In the genomic region with DNA sequence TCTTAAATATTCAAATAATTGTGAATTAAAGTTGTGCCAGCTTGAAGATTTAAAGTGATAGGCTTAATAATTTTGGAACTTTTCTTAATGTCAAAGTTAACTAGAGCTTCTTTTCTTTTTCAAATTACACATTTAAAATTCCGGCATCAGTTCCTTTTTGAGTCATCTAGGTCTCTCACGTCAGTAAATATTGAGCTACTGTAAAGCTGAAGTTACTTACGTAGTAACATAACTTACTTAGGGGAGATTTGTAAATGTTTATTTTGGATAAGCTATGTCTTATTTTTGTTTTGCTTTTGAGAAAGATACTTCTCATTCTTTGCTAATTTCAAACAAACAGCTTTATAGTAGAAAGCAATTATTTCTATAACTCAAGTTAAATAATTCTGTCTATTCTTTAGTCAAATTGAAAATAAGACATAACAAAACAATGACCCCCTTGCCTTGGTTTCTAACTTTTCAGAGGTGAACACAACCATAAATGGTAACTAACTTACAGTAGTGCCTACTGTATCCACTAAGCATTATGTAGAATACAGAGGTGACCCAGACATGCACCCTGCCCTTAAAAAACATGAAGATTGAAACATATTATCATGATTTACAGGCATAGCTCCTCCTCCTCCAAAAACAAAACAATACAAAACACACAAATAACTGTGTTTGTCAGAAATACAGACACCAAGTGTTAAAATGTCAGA, we compare ENCODE assay signal across 21 cellular contexts. TPM values are rescaled to one million over a fixed set of nuclear protein-coding genes. Genes with fewer than 3 reads are reported as not detected.
DNase-seq lines count a peak whose midpoint lies in the region; ATAC-seq, FAIRE-seq and TF ChIP-seq lines count a peak whose summit lies in the region.
"Had no signal": no experiment of that assay in that cellular context is flagged by ENCODE, and none has a peak within 500 bp of the region (broad histone marks: within the 10 kb centered on the region; RNA-seq: fewer than 3 reads in every experiment).

No MANE protein-coding gene starts in this region.

- peak in 1 of 2 experiments; percentile 59; a peak in 2 of 6 replicates for ATAC-seq in A549
- ATAC-seq in GM18517 (IDR thresholded peaks at IDR 0.05; ENCODE audit: unreplicated experiment): peak; percentile 59
- peak; percentile 51 for ATAC-seq in GM21619 (IDR thresholded peaks at IDR 0.05; ENCODE audit: unreplicated experiment)
- peak; percentile 67 for ATAC-seq in HG03432 (IDR thresholded peaks at IDR 0.05; ENCODE audit: unreplicated experiment)

- no peak for TF ChIP-seq RAD21 in A549 (conservative IDR thresholded peaks at IDR 0.05 in 1 of 2, IDR thresholded peaks at IDR 0.05 in 1 of 2)

- DNase-seq in A549 (ENCODE audit: low read depth in 1 of 2, low spot score in 1 of 2) (peak in 1 of 2 experiments; percentile 46), foreskin melanocyte (no peak), NCI-H226 (no peak), ACHN (no peak)
- DNase-seq in stimulated activated CD4-positive, alpha-beta T cell treated with anti-CD3 and anti-CD28 coated beads, Interleukin-15, amount 100 ng/mL, for 24 hours: no peak
- DNase-seq: activated CD4-positive, alpha-beta memory T cell treated with anti-CD3 and anti-CD28 coated beads, Interleukin-2, amount 10 ng/mL, durations not matched to agents 7 days and 5 days; activated gamma-delta T cell; aorta; EL; KG1; NCI-H1417; NCI-H510A; SK-N-SH; stimulated activated CD8-positive, alpha-beta memory T cell treated with anti-CD3 and anti-CD28 coated beads, Interleukin-4, amount 100 ng/mL, for 48 hours had no signal

- H3K4me2 ChIP-seq in A549: peak overlapping the region; percentile 4; the same call in 1 of the 3 replicates
- H3K4me2 ChIP-seq: neural progenitor cell, SK-N-SH had no signal

- TF ChIP-seq CTCF in A549 (IDR thresholded peaks at IDR 0.05): no peak

- FAIRE-seq in A549 (lab: Jason Lieb, UNC): no peak
- FAIRE-seq: islet of Langerhans had no signal

- no peak for TF ChIP-seq POLR2A in A549 (IDR thresholded peaks at IDR 0.05; ENCODE audit: low read length)

- TF ChIP-seq EP300 in A549 (IDR thresholded peaks at IDR 0.05): peak in 1 of 2 experiments; percentile 26; a peak in 1 of 5 replicates

- CTCF ChIA-PET in A549 (lab: Yijun Ruan, JAX): interaction anchor here (0.7 to 0.9 kb wide), 2 partner anchors 30 to 109 kb away, joined by 3 to 4 read pairs; partner anchors contain the start of gene PDCD1LG2

- in situ Hi-C loops in ACHN (cut with HindIII; ENCODE audit: low pct_ligation_motif_present, low pct_unique_long_range_greater_than_20kb, low sequenced_read_pairs): no loop called here

- H3K27ac ChIP-seq in A549: peak overlapping the region in 1 of 2 experiments; percentile 33; a peak in 1 of 6 replicates
- H3K27ac ChIP-seq: epithelial cell of prostate, neural progenitor cell, right atrium auricular region had no signal

- peaks cover 8% of the 10 kb centered on the region; the same call in 1 of the 3 replicates for H3K4me1 ChIP-seq in A549
- H3K4me1 ChIP-seq: neural progenitor cell, right atrium auricular region had no signal

- no peaks in the 10 kb centered on the region for H3K9me3 ChIP-seq in A549
- H3K9me3 ChIP-seq: right atrium auricular region, SK-N-SH had no signal

- 45% methylated on average over 3 of the region's 3 CpGs for WGBS in A549 (ENCODE audit: missing lambda C conversion rate)

- no peak overlapping the region for H3K4me3 ChIP-seq in A549
- H3K4me3 ChIP-seq: neural progenitor cell, right atrium auricular region had no signal

- POLR2A ChIA-PET in A549 (lab: Yijun Ruan, JAX): no interaction called here

TF ChIP-seq in A549, 52 proteins besides CTCF, POLR2A, EP300 and RAD21:
- TF ChIP-seq, protein P1, sequence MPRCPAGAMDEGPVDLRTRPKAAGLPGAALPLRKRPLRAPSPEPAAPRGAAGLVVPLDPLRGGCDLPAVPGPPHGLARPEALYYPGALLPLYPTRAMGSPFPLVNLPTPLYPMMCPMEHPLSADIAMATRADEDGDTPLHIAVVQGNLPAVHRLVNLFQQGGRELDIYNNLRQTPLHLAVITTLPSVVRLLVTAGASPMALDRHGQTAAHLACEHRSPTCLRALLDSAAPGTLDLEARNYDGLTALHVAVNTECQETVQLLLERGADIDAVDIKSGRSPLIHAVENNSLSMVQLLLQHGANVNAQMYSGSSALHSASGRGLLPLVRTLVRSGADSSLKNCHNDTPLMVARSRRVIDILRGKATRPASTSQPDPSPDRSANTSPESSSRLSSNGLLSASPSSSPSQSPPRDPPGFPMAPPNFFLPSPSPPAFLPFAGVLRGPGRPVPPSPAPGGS (IDR thresholded peaks at IDR 0.05): no peak
- TF ChIP-seq POLR2AphosphoS2 (conservative IDR thresholded peaks at IDR 0.05; ENCODE audit: low read length): no peak
- TF ChIP-seq HOXB13 (CRISPR knock-in tag; IDR thresholded peaks at IDR 0.05; ENCODE audit: low read depth): no peak
- no peak for TF ChIP-seq FOSL2 (IDR thresholded peaks at IDR 0.05)
- peak; percentile 38; the same call in 1 of the 2 replicates for TF ChIP-seq FOSL2 (CRISPR knock-in tag; IDR thresholded peaks at IDR 0.05)
- TF ChIP-seq FOSB (CRISPR knock-in tag; IDR thresholded peaks at IDR 0.05): no peak
- no peak for TF ChIP-seq CBX8 (IDR thresholded peaks at IDR 0.05)
- TF ChIP-seq GATA3 (IDR thresholded peaks at IDR 0.05; ENCODE audit: borderline replicate concordance): no peak

RNA-seq across cellular contexts. Expression of gene CD274, which starts 29.8 kb away (rescaled TPM):
- polyA plus RNA-seq in A549 (2011; rRNA removed) (6.4 and 6.8 TPM in 2 replicates), A549 (2017; fragmentation: RNase III; extraction: RNeasy Plus Mini Kit Qiagen cat#74134 plus additional on column Dnase treatment) (3.0 to 3.4 TPM (median 3.2 TPM) in 3 replicates)
- polyA plus RNA-seq in A549 (2012; cell fraction: cytosol; rRNA removed): 1.9 and 2.0 TPM in 2 replicates
- polyA plus RNA-seq in A549 (2012; cell fraction: nucleus; rRNA removed): 2.4 and 4.4 TPM in 2 replicates
- 3.9 and 4.0 TPM in 2 replicates for polyA minus RNA-seq in A549 (2011; rRNA and poly(A)+ RNA removed)

RNA-seq across cellular contexts. Expression of gene PDCD1LG2, which starts 30.2 kb away (rescaled TPM):
- 0.46 and 0.53 TPM in 2 replicates for polyA plus RNA-seq in A549 (2011; rRNA removed)
- 0.11 and 0.17 TPM in 2 replicates for polyA plus RNA-seq in A549 (2012; cell fraction: cytosol; rRNA removed)
- 0.13 and 0.17 TPM in 2 replicates for polyA plus RNA-seq in A549 (2012; cell fraction: nucleus; rRNA removed)
- polyA plus RNA-seq in A549 (2017; fragmentation: RNase III; extraction: RNeasy Plus Mini Kit Qiagen cat#74134 plus additional on column Dnase treatment): 0.53 to 0.82 TPM (median 0.79 TPM) in 3 replicates
- 0.41 and 0.49 TPM in 2 replicates for polyA minus RNA-seq in A549 (2011; rRNA and poly(A)+ RNA removed)

RNA-seq across cellular contexts. Expression of gene PLGRKT, which starts 42.4 kb away (rescaled TPM):
- polyA plus RNA-seq in A549 (2011; rRNA removed): 22.4 and 37.7 TPM in 2 replicates
- 8.7 and 9.4 TPM in 2 replicates for polyA plus RNA-seq in A549 (2012; cell fraction: cytosol; rRNA removed)
- 2.1 and 2.5 TPM in 2 replicates for polyA plus RNA-seq in A549 (2012; cell fraction: nucleus; rRNA removed)
- 24.3 to 26.8 TPM (median 25.1 TPM) in 3 replicates for polyA plus RNA-seq in A549 (2017; fragmentation: RNase III; extraction: RNeasy Plus Mini Kit Qiagen cat#74134 plus additional on column Dnase treatment)
- 5.5 and 6.2 TPM in 2 replicates for polyA minus RNA-seq in A549 (2011; rRNA and poly(A)+ RNA removed)
